8 cellular contexts compared by ENCODE assay signal in the genomic region with DNA sequence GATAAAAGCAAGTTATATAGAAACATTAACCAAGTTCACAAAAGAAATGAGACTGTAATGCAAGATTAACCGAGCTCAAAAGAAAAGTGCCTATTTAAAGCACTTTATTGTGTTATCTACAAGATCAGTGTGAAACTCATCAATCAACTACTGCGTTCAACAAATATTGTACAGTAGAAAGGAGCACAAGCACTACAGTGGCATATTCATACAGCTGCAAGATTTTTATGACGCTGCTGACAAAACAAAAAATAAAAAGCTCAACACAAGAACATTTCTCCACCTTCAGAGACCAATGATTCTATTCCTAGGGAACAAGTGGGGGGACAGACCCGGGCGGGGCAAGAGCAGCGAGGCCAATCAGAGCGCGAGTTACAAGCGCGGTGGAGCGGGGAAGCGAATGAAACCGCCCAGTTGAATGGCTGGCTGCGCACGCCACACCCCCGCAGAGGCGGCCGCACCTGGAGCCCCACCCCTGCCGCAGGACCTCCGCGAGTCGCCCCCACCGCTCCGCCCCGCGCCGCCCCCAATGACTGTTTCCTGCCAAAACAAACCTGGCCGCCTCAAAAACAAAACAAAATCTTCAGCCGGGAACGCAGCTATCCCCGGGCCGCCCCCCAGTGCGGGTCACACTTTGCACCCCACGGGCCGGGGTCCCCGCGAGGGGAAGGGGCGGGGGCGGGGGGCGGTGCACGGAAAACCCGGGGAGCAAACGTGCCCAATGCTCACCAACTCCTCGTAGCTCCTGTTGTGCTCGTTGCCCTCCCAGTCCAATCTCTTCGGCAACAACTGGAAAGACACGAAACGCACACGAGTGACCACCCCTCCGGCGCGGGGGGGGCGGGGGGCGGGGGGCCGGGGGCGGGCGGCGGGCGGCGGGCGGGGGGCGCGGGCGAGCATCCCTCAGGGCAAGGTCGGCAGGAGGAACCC. TPM values are rescaled to one million over a fixed set of nuclear protein-coding genes. Genes with fewer than 3 reads are reported as not detected.
DNase-seq lines count a peak whose midpoint lies in the region; ATAC-seq and TF ChIP-seq lines count a peak whose summit lies in the region.

No MANE protein-coding gene starts in this region.

- H3K27ac Mint-ChIP-seq in progenitor cell of endocrine pancreas, result peak overlapping the region; percentile 94

- peak overlapping the region; percentile 87 for H3K4me3 Mint-ChIP-seq in progenitor cell of endocrine pancreas (ENCODE audit: low read depth)

- intact Hi-C loops in left ventricle myocardium superior (cut with micrococcal nuclease), result loop anchor here (10.0 kb wide), 1 partner anchor 72 kb away; a partner anchor contains a TSS

- DNase-seq in NCI-H187 (lab: John Stamatoyannopoulos, UW) (peak; percentile 79 to 81), T-helper 2 cell (peak; percentile 91 to 95 (median 94)), left ventricle myocardium superior (peak; percentile 95), progenitor cell of endocrine pancreas (ENCODE audit: low spot score, unreplicated experiment) (peak; percentile 87), ureter (ENCODE audit: low spot score) (peak; percentile 95)

- peak; percentile 53 for ATAC-seq in GM18499 (IDR thresholded peaks at IDR 0.05; ENCODE audit: insufficient read depth, unreplicated experiment)
- ATAC-seq in HG02970 (IDR thresholded peaks at IDR 0.05; ENCODE audit: low FRiP score, unreplicated experiment), result peak; percentile 56
- ATAC-seq in left ventricle myocardium superior, result peak; percentile 83

- H3K9me3 Mint-ChIP-seq in progenitor cell of endocrine pancreas (ENCODE audit: low read depth), result no peaks in the 10 kb centered on the region

- peaks cover 12% of the 10 kb centered on the region for H3K4me1 Mint-ChIP-seq in progenitor cell of endocrine pancreas (ENCODE audit: low read depth)

- H3K27me3 Mint-ChIP-seq in progenitor cell of endocrine pancreas, result no peaks in the 10 kb centered on the region

- no peak for TF ChIP-seq CTCF in progenitor cell of endocrine pancreas (IDR thresholded peaks at IDR 0.05; ENCODE audit: unreplicated experiment)

- peaks cover 18% of the 10 kb centered on the region for H3K36me3 Mint-ChIP-seq in progenitor cell of endocrine pancreas (ENCODE audit: insufficient read depth)

- H3K27ac ChIP-seq in angular gyrus (ENCODE audit: low read depth, low read length), result peak overlapping the region; percentile 93

RNA-seq across cellular contexts. Expression of a gene that starts 1.1 kb away (rescaled TPM):
- 34.2 TPM for total RNA-seq in left ventricle myocardium superior
- 52.1 and 55.7 TPM in 2 replicates for total RNA-seq in progenitor cell of endocrine pancreas
- 63.9 TPM for total RNA-seq in ureter

RNA-seq across cellular contexts. Expression of a gene that starts 36.5 kb away (rescaled TPM):
- total RNA-seq in left ventricle myocardium superior (75.4 TPM), progenitor cell of endocrine pancreas (596 and 597 TPM in 2 replicates), ureter (225 TPM)

Comparison
In these comparisons a context has a peak if more than half of its experiments do, and no peak if none do; other contexts are left out.
1. Peak in every context shown above with its lines: DNase-seq, ATAC-seq and H3K27ac ChIP-seq.